ENCODE assay signal across 1 cellular context in genomic region chr10:11823122-11823988, GRCh38.
TF ChIP-seq lines count a peak whose summit lies in the region.

Gene PROSER2, plus strand, starts transcription at chr10:11823356. Its CDS starts 28,722 bp downstream, at chr10:11852078.

TF ChIP-seq in IMR-90, 13 proteins besides CTCF, POLR2A, EP300 and RAD21 (continued from another document):
- TF ChIP-seq RFX5 (IDR thresholded peaks at IDR 0.05; ENCODE audit: low read depth, low read length) (no peak), CEBPB (IDR thresholded peaks at IDR 0.05; ENCODE audit: low read depth, low read length) (no peak), NFE2L2 (IDR thresholded peaks at IDR 0.05; ENCODE audit: low read depth, low read length) (no peak), MAFK (IDR thresholded peaks at IDR 0.05; ENCODE audit: low read depth, low read length) (no peak), MXI1 (IDR thresholded peaks at IDR 0.05; ENCODE audit: borderline replicate concordance, low read depth, low read length) (no peak), USF2 (IDR thresholded peaks at IDR 0.05; ENCODE audit: low read depth, low read length) (no peak), BHLHE40 (IDR thresholded peaks at IDR 0.05; ENCODE audit: low read depth, low read length) (no peak), ELK1 (IDR thresholded peaks at IDR 0.05; ENCODE audit: borderline replicate concordance, low read depth, low read length) (no peak), CHD1 (IDR thresholded peaks at IDR 0.05; ENCODE audit: low read depth, low read length) (no peak), MAZ (IDR thresholded peaks at IDR 0.05; ENCODE audit: borderline replicate concordance, low read depth, low read length) (no peak)
